21 cellular contexts compared by ENCODE assay signal in the genomic region with DNA sequence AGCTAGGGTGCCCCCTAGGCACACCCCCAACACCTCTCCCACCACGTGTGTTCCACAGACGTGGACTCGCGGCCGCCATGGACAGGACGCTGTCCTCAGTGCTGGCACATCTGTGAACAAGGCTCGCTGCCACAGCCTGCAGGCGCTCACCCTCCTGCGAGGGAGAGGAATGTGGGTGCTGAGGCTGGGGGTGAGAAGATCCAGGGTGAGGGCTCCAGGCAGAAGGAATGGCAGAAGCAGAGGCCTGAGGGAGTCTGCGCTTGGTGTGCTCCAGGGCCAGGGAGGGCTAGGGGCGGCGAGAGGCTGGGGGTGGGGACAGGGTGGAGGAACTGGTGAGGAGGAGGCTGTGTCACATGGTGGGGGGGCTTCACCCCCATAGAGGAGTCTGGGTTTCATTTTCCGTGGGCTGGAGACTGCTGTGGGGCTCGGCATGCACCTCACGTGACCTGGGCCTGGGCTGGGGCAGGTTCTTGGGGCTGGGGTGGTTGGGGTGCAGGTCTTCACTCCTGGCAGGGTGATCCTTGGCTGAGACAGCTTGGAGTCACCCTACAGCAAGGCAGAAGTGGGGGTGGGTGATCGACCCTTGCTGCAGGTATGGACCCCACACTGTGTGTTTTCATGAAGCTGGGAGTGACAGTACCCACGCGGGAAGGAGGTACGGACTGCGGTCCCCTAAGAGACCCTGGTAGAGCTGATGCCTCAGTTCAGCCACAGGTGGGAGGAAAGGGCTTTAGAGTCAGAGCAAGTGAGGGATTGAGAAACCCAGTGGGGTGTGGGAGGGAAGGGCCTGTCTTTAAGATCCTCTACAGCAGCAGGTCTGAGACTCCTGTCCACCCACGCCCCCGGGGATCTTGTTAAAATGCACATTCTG.
DNase-seq lines count a peak whose midpoint lies in the region; ATAC-seq and TF ChIP-seq lines count a peak whose summit lies in the region.
"Had no signal": no experiment of that assay in that cellular context is flagged by ENCODE, and none has a peak within 500 bp of the region (broad histone marks: within the 10 kb centered on the region; RNA-seq: fewer than 3 reads in every experiment).

No MANE protein-coding gene starts in this region.

- no peaks in the 10 kb centered on the region for H3K36me3 Mint-ChIP-seq in GM23338 (ENCODE audit: low read depth)
- no peaks in the 10 kb centered on the region for H3K36me3 Mint-ChIP-seq in chondrocyte (ENCODE audit: low read depth)
- H3K36me3 Mint-ChIP-seq in T-helper 2 cell treated with Interferon-gamma antibody and Interleukin-4, amounts not matched to agents 5 μg/mL and 100 μg/mL, for 36 hours (ENCODE audit: low read depth): no peaks in the 10 kb centered on the region
- H3K36me3 Mint-ChIP-seq: CD4-positive, CD25-positive, alpha-beta regulatory T cell had no signal

- DNase-seq in GM23338 (ENCODE audit: low spot score) (no peak), chondrocyte (ENCODE audit: low spot score) (peak; percentile 92), osteoblast (ENCODE audit: insufficient read length, low spot score, missing footprints) (peak; percentile 59), cerebellum (ENCODE audit: low spot score) (no peak)
- no peak for DNase-seq in activated CD4-positive, alpha-beta T cell treated with anti-CD3 and anti-CD28 coated beads for 4 hours
- no peak for DNase-seq in T-helper 2 cell treated with Interferon-gamma antibody and Interleukin-4, amounts not matched to agents 5 μg/mL and 100 μg/mL, for 36 hours (ENCODE audit: low spot score)
- DNase-seq: CD4-positive, CD25-positive, alpha-beta regulatory T cell; DMS79; H7; HFFc6; KBM-7; MM.1S; NCI-H1048; NCI-H1417 treated with DMSO at 0.1 percent for 48 hours; NCI-H187; NCI-H446; NCI-H526 treated with DMSO at 0.1 percent for 48 hours; SHP77 had no signal

- H3K9me3 ChIP-seq in osteoblast (ENCODE audit: low read depth, low read length): no peaks in the 10 kb centered on the region

- H3K4me2 ChIP-seq in GM23338 (no peak overlapping the region), osteoblast (ENCODE audit: insufficient read depth, low read length) (no peak overlapping the region)

- H3K4me3 ChIP-seq in GM23338 (no peak overlapping the region), osteoblast (ENCODE audit: insufficient read depth, low read length) (no peak overlapping the region)

- H2AFZ ChIP-seq in GM23338 (no peak overlapping the region), osteoblast (ENCODE audit: low read length) (no peak overlapping the region)

- no peaks in the 10 kb centered on the region for H3K36me3 ChIP-seq in GM23338 (ENCODE audit: insufficient read depth)
- no peaks in the 10 kb centered on the region for H3K36me3 ChIP-seq in osteoblast (ENCODE audit: insufficient read depth, low read length)

- no peaks in the 10 kb centered on the region for H3K9me2 ChIP-seq in GM23338 (ENCODE audit: insufficient read depth)

- no peaks in the 10 kb centered on the region for H3F3A ChIP-seq in GM23338 (replicated peaks; ENCODE audit: low read depth)

- ATAC-seq in GM23338: no peak
- ATAC-seq: HepG2 had no signal

- no peaks in the 10 kb centered on the region for H3K9me3 Mint-ChIP-seq in GM23338
- H3K9me3 Mint-ChIP-seq in chondrocyte (ENCODE audit: low read depth): no peaks in the 10 kb centered on the region
- no peaks in the 10 kb centered on the region for H3K9me3 Mint-ChIP-seq in T-helper 2 cell treated with Interferon-gamma antibody and Interleukin-4, amounts not matched to agents 5 μg/mL and 100 μg/mL, for 36 hours
- H3K9me3 Mint-ChIP-seq: HFFc6 had no signal

- H3K4me3 Mint-ChIP-seq in GM23338: no peak overlapping the region
- H3K4me3 Mint-ChIP-seq in chondrocyte (ENCODE audit: unreplicated experiment): no peak overlapping the region
- no peak overlapping the region for H3K4me3 Mint-ChIP-seq in T-helper 2 cell treated with Interferon-gamma antibody and Interleukin-4, amounts not matched to agents 5 μg/mL and 100 μg/mL, for 36 hours
- H3K4me3 Mint-ChIP-seq: CD4-positive, CD25-positive, alpha-beta regulatory T cell; HFFc6 had no signal

- H3K27me3 Mint-ChIP-seq in GM23338 (ENCODE audit: insufficient read depth, low read depth, poor library complexity) (peaks cover 14% of the 10 kb centered on the region), chondrocyte (ENCODE audit: low read depth) (no peaks in the 10 kb centered on the region)
- no peaks in the 10 kb centered on the region for H3K27me3 Mint-ChIP-seq in T-helper 2 cell treated with Interferon-gamma antibody and Interleukin-4, amounts not matched to agents 5 μg/mL and 100 μg/mL, for 36 hours (ENCODE audit: low read depth)

- H3K27ac Mint-ChIP-seq in GM23338 (peak overlapping the region; percentile 80; the same call in 1 of the 2 replicates), chondrocyte (ENCODE audit: unreplicated experiment) (peak overlapping the region; percentile 12)
- H3K27ac Mint-ChIP-seq in T-helper 2 cell treated with Interferon-gamma antibody and Interleukin-4, amounts not matched to agents 5 μg/mL and 100 μg/mL, for 36 hours: no peak overlapping the region
- H3K27ac Mint-ChIP-seq: CD4-positive, CD25-positive, alpha-beta regulatory T cell; HFFc6 had no signal

- no peak for TF ChIP-seq CTCF in GM23338 (conservative IDR thresholded peaks at IDR 0.05; ENCODE audit: low read depth in 2 of 2)
- TF ChIP-seq CTCF in chondrocyte (IDR thresholded peaks at IDR 0.05): no peak
- no peak for TF ChIP-seq CTCF in osteoblast (IDR thresholded peaks at IDR 0.05; ENCODE audit: extremely low read depth, low read depth, low read length)

- H4K20me1 ChIP-seq in GM23338 (replicated peaks; ENCODE audit: insufficient read depth) (no peaks in the 10 kb centered on the region), osteoblast (ENCODE audit: insufficient read depth, low read length) (peaks cover 4% of the 10 kb centered on the region)

- H3K27ac ChIP-seq in GM23338 (ENCODE audit: low read depth): no peak overlapping the region
- H3K27ac ChIP-seq in osteoblast (ENCODE audit: low read depth, low read length): no peak overlapping the region
- H3K27ac ChIP-seq: HL-60 had no signal

- H3K4me1 Mint-ChIP-seq in GM23338 (peaks cover 10% of the 10 kb centered on the region), chondrocyte (ENCODE audit: low read depth) (peaks cover 80% of the 10 kb centered on the region)
- H3K4me1 Mint-ChIP-seq in T-helper 2 cell treated with Interferon-gamma antibody and Interleukin-4, amounts not matched to agents 5 μg/mL and 100 μg/mL, for 36 hours (ENCODE audit: low read depth): no peaks in the 10 kb centered on the region

- H3K4me1 ChIP-seq in GM23338 (ENCODE audit: insufficient read depth) (no peaks in the 10 kb centered on the region), osteoblast (ENCODE audit: insufficient read depth, low read length) (peaks cover 8% of the 10 kb centered on the region)

- no peak for TF ChIP-seq RAD21 in Ishikawa (IDR thresholded peaks at IDR 0.05; ENCODE audit: low read depth)

- H3K27me3 ChIP-seq in GM23338 (ENCODE audit: insufficient read depth) (no peaks in the 10 kb centered on the region), osteoblast (ENCODE audit: insufficient read depth, low read length) (peaks cover 8% of the 10 kb centered on the region)

- TF ChIP-seq EP300 in Ishikawa (IDR thresholded peaks at IDR 0.05; ENCODE audit: borderline replicate concordance): no peak

- H3K79me2 ChIP-seq in GM23338 (replicated peaks; ENCODE audit: insufficient read depth) (no peaks in the 10 kb centered on the region), osteoblast (ENCODE audit: insufficient read depth, low read length) (no peaks in the 10 kb centered on the region)

TF ChIP-seq in GM23338, 12 proteins besides CTCF, POLR2A, EP300 and RAD21 (continues in another document):
- TF ChIP-seq EZH2phosphoT487 (IDR thresholded peaks at IDR 0.05; ENCODE audit: unreplicated experiment) (no peak), EZH2 (IDR thresholded peaks at IDR 0.05; ENCODE audit: low read depth, unreplicated experiment) (no peak), CREB1 (CRISPR knock-in tag; IDR thresholded peaks at IDR 0.05; ENCODE audit: low read depth) (no peak), JUNB (IDR thresholded peaks at IDR 0.05; ENCODE audit: unreplicated experiment) (no peak), ZNF331 (CRISPR knock-in tag; IDR thresholded peaks at IDR 0.05; ENCODE audit: low read depth) (no peak), ZNF114 (CRISPR knock-in tag; IDR thresholded peaks at IDR 0.05) (no peak), NANOG (IDR thresholded peaks at IDR 0.05; ENCODE audit: borderline replicate concordance) (no peak), POLR2AphosphoS5 (IDR thresholded peaks at IDR 0.05; ENCODE audit: low read depth) (no peak), STAT1 (IDR thresholded peaks at IDR 0.05; ENCODE audit: unreplicated experiment) (no peak)

TF ChIP-seq in Ishikawa, 13 proteins besides CTCF, POLR2A, EP300 and RAD21:
- TF ChIP-seq TCF12 (IDR thresholded peaks at IDR 0.05; ENCODE audit: low read depth): no peak
- TF ChIP-seq, protein P1, sequence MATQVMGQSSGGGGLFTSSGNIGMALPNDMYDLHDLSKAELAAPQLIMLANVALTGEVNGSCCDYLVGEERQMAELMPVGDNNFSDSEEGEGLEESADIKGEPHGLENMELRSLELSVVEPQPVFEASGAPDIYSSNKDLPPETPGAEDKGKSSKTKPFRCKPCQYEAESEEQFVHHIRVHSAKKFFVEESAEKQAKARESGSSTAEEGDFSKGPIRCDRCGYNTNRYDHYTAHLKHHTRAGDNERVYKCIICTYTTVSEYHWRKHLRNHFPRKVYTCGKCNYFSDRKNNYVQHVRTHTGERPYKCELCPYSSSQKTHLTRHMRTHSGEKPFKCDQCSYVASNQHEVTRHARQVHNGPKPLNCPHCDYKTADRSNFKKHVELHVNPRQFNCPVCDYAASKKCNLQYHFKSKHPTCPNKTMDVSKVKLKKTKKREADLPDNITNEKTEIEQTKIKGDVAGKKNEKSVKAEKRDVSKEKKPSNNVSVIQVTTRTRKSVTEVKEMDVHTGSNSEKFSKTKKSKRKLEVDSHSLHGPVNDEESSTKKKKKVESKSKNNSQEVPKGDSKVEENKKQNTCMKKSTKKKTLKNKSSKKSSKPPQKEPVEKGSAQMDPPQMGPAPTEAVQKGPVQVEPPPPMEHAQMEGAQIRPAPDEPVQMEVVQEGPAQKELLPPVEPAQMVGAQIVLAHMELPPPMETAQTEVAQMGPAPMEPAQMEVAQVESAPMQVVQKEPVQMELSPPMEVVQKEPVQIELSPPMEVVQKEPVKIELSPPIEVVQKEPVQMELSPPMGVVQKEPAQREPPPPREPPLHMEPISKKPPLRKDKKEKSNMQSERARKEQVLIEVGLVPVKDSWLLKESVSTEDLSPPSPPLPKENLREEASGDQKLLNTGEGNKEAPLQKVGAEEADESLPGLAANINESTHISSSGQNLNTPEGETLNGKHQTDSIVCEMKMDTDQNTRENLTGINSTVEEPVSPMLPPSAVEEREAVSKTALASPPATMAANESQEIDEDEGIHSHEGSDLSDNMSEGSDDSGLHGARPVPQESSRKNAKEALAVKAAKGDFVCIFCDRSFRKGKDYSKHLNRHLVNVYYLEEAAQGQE (IDR thresholded peaks at IDR 0.05; ENCODE audit: low read depth): peak; percentile 23; the same call in 1 of the 2 replicates

Comparison
In these comparisons a context has a peak if more than half of its experiments do, and no peak if none do; other contexts are left out.
1. DNase-seq: peak in chondrocyte (single experiment) and osteoblast (single experiment); none in GM23338 (single experiment), activated CD4-positive, alpha-beta T cell treated with anti-CD3 and anti-CD28 coated beads for 4 hours (0 of 2), cerebellum (single experiment) and T-helper 2 cell treated with Interferon-gamma antibody and Interleukin-4, amounts not matched to agents 5 μg/mL and 100 μg/mL, for 36 hours (single experiment).